In the genomic region with DNA sequence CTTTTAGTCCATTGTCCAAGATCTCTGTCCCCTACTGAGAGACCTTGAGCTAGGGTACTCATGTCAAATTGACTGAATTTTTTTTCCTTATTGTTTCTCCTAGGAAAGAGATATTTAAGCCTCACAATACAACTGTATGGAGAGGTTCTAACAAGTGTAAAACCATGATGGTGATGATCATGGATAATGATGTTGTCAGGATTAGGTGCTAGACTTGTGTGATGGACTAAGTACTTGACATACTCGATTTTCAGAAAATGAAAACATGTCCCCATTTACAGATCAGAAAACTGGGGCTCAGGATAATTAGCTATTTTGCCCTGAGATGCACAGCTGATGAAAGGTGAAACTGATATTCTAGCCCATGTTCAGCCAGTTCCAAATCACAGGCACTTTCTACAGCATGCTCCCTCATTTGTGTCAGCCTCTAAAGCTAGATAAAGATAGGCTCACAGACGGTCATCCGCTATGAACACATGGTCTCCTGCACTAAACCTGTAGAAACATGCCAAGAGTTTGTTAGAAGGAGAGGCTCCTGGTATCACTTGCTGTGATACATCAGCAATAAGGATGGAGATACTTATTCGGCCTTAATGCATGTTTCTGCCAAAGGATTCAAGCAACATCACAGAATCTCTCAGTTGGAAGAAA, we compare ENCODE assay signal across 1 cellular context.
TF ChIP-seq lines count a peak whose summit lies in the region.

No MANE protein-coding gene starts in this region.

TF ChIP-seq in GM23338, 12 proteins besides CTCF, POLR2A, EP300 and RAD21 (continued from another document):
- TF ChIP-seq ETS1 (IDR thresholded peaks at IDR 0.05) = no peak
- TF ChIP-seq ZNF462 (CRISPR knock-in tag; IDR thresholded peaks at IDR 0.05) = no peak
- TF ChIP-seq STAT1 (IDR thresholded peaks at IDR 0.05; ENCODE audit: unreplicated experiment) = no peak
- no peak for TF ChIP-seq ZNF331 (CRISPR knock-in tag; IDR thresholded peaks at IDR 0.05; ENCODE audit: low read depth)
- TF ChIP-seq POLR2AphosphoS5 (IDR thresholded peaks at IDR 0.05; ENCODE audit: low read depth) = no peak
- TF ChIP-seq CREB1 (CRISPR knock-in tag; IDR thresholded peaks at IDR 0.05; ENCODE audit: low read depth) = no peak
- TF ChIP-seq JUNB (IDR thresholded peaks at IDR 0.05; ENCODE audit: unreplicated experiment) = no peak
- TF ChIP-seq NANOG (IDR thresholded peaks at IDR 0.05; ENCODE audit: borderline replicate concordance) = no peak
- no peak for TF ChIP-seq ZNF114 (CRISPR knock-in tag; IDR thresholded peaks at IDR 0.05)
